In the genomic region with DNA sequence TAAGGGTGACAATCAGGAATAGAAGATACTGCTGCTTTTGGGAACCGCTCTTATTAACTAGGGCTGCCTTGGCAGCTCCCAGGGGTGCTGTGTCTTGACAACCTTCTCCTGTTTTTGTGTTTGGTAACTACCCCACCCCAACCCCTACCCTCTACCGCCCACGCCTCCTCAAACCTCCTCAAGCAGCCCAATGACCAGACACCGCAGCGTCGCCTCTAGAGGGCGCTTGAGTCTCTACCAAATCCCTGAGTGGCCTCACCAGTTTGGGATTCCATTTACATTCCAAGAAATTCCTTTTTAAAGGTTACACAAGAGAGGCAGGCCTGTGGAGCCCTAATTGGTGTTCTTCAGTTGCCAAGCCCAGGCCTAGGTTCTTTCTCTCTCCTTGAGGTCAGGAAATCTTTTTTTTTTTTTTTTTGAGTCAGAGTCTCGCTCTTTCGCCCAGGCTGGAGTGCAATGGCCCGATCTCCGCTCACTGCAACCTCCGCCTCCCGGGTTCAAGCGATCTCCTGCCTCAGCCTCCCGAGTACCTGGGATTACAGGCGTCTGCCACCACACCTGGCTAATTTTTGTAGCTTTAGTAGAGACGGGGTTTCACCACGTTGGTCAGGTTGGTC, we compare ENCODE assay signal across 8 cellular contexts.
A peak's percentile ranks its signal among the peaks of the same experiment; 100 is the strongest.
DNase-seq lines count a peak whose midpoint lies in the region; ATAC-seq and TF ChIP-seq lines count a peak whose summit lies in the region.

No MANE protein-coding gene starts in this region.

- no peaks in the 10 kb centered on the region for H3K79me2 ChIP-seq in MM.1S (ENCODE audit: low read length)

- no peaks in the 10 kb centered on the region for H4K20me1 ChIP-seq in MM.1S (ENCODE audit: insufficient read depth, low read length)

- no peak overlapping the region for H3K27ac ChIP-seq in MM.1S (ENCODE audit: low read length)

- no peaks in the 10 kb centered on the region for H3K36me3 ChIP-seq in MM.1S (replicated peaks; ENCODE audit: insufficient read depth, low read length)

- H3K4me2 ChIP-seq in MM.1S (ENCODE audit: low read depth, low read length): no peak overlapping the region; the same call in 1 of the 2 replicates

- no peak overlapping the region for H3K4me3 ChIP-seq in MM.1S (ENCODE audit: low read length)

- TF ChIP-seq CTCF in MM.1S (IDR thresholded peaks at IDR 0.05; ENCODE audit: low read length): peak; percentile 70

- H3F3A ChIP-seq in MM.1S (ENCODE audit: insufficient read depth, low read length): no peaks in the 10 kb centered on the region

- H2AFZ ChIP-seq in MM.1S (ENCODE audit: low read length): no peak overlapping the region

- no peak overlapping the region for H3K9ac ChIP-seq in MM.1S (ENCODE audit: low read length)

- H3K4me1 ChIP-seq in MM.1S (ENCODE audit: low read length): no peaks in the 10 kb centered on the region

- ATAC-seq in HG02642 (IDR thresholded peaks at IDR 0.05; ENCODE audit: poor library complexity, unreplicated experiment): no peak
- no peak for ATAC-seq in HG03135 (IDR thresholded peaks at IDR 0.05; ENCODE audit: unreplicated experiment)

- peak; percentile 22 for DNase-seq in activated T-cell treated with anti-CD3 and anti-CD28 coated beads, Interleukin-2, amount 50 U/mL, for 1 hour
- DNase-seq in activated T-cell treated with anti-CD3 and anti-CD28 coated beads for 4 hours: no peak
- peak; percentile 31 for DNase-seq in MM.1S
- peak; percentile 43 to 46 for DNase-seq in activated T-cell treated with anti-CD3 and anti-CD28 coated beads, Interleukin-2, amount 50 U/mL, for 48 hours
- peak; percentile 67 for DNase-seq in glomerular visceral epithelial cell (ENCODE audit: extremely low spot score)
- peak; percentile 20 for DNase-seq in pons (ENCODE audit: low spot score)

- H3K27me3 ChIP-seq in MM.1S (replicated peaks; ENCODE audit: insufficient read depth, low read length): no peaks in the 10 kb centered on the region

- no peaks in the 10 kb centered on the region for H3K9me3 ChIP-seq in MM.1S (replicated peaks; ENCODE audit: insufficient read depth, low read length)

- no peaks in the 10 kb centered on the region for H3K9me2 ChIP-seq in MM.1S (replicated peaks; ENCODE audit: insufficient read depth, low read length)
